In genomic region chr15:97623091-97623661, GRCh38 we compare ENCODE assay signal across 22 cellular contexts.
"Had no signal": no experiment of that assay in that cellular context is flagged by ENCODE, and none has a peak within 500 bp of the region (broad histone marks: within the 10 kb centered on the region; RNA-seq: fewer than 3 reads in every experiment).

No MANE protein-coding gene starts in this region.

- H3K27me3 ChIP-seq: esophagus squamous epithelium, gastroesophageal sphincter, spleen, testis, tibial nerve, upper lobe of right lung, vagina had no signal

- FAIRE-seq: colon, islet of Langerhans had no signal

- H3K79me2 ChIP-seq: parathyroid adenoma had no signal

- H3K4me3 ChIP-seq: esophagus squamous epithelium, gastroesophageal sphincter, mucosa of descending colon, prostate gland, spleen, testis, tibial nerve, upper lobe of right lung, vagina had no signal

- DNase-seq: effector memory CD8-positive, alpha-beta T cell; esophagus squamous epithelium; foreskin fibroblast; glutamatergic neuron; kidney glomerular epithelial cell; mucosa of descending colon; naive thymus-derived CD8-positive, alpha-beta T cell; spleen; stimulated activated CD4-positive, alpha-beta T cell treated with anti-CD3 and anti-CD28 coated beads, Interleukin-15, amount 100 ng/mL, for 24 hours; stimulated activated CD4-positive, alpha-beta T cell treated with anti-CD3 and anti-CD28 coated beads, Interleukin-1b, Interleukin-23, amount 100 ng/mL, for 48 hours; stimulated activated CD4-positive, alpha-beta T cell treated with anti-CD3 and anti-CD28 coated beads, Interleukin-4, amount 100 ng/mL, for 24 hours; testis; upper lobe of right lung had no signal

- H3K27ac ChIP-seq: esophagus squamous epithelium, gastroesophageal sphincter, parathyroid adenoma, prostate gland, spleen, testis, tibial nerve, upper lobe of right lung, vagina had no signal

- H3K4me1 ChIP-seq: esophagus squamous epithelium, gastroesophageal sphincter, parathyroid adenoma, prostate gland, spleen, testis, tibial nerve, upper lobe of right lung, vagina had no signal

- H2AFZ ChIP-seq: parathyroid adenoma had no signal

- H3K9me3 ChIP-seq: esophagus squamous epithelium, gastroesophageal sphincter, mucosa of descending colon, prostate gland, testis, tibial nerve, upper lobe of right lung, vagina had no signal

- H3K9ac ChIP-seq: parathyroid adenoma had no signal

- H3K36me3 ChIP-seq: esophagus squamous epithelium, gastroesophageal sphincter, prostate gland, spleen, tibial nerve, upper lobe of right lung, vagina had no signal

- ATAC-seq: effector memory CD8-positive, alpha-beta T cell; gastroesophageal sphincter; mucosa of descending colon; naive thymus-derived CD8-positive, alpha-beta T cell; sciatic nerve; stimulated activated memory B cell treated with anti-CD40 and anti-IgM and Interleukin-4, amounts not matched to agents 10 μg/mL and 1 μg/mL and 100 μg/mL, for 72 hours; upper lobe of right lung had no signal
